ENCODE assay signal across 8 cellular contexts in the genomic region with DNA sequence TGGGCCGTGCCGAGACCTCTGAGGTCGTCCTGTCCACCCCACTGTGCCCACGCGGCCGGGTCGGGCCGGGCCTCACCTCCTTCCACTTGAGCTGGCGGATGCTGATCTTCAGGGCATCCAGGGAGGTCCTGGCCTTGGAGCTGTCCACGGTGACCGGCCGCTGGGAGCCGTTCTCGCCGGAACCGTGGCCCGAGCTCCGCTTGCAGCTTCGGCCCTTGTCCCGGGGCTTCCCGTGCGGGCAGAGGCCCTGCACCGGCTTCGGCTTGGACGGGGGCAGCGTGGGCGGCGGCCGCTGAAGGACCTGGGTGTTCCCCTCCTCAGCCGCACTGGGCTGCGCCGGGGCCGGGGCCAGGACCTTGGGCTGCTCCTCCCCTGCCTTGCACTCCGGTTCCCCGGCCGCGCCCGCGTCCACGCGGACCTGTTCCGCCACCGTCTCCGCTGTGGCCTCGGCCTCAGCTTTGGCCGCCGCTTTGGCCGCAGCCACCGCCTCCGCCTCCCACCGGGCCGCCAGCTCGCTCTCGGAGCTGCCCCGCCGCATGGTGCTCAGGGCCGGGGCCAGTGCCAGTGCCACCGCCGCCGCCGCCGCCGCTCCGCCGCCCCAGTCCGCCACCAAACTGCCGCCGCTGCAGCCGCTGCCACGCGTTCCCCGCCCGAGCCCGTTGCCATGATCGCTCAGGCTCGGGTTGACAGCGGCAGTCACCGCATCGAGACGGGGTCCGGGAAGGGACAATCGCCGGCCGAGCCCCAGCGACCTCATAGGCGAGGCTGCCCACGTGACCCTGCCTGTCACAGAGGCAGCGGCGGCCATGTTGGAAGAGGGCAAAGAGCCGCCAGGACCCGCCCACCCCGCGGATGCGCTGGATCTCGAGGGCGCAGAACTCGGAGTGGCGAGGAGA. TPM values are rescaled to one million over a fixed set of nuclear protein-coding genes. Genes with fewer than 3 reads are reported as not detected.
DNase-seq lines count a peak whose midpoint lies in the region; ATAC-seq and TF ChIP-seq lines count a peak whose summit lies in the region.

A gene with protein sequence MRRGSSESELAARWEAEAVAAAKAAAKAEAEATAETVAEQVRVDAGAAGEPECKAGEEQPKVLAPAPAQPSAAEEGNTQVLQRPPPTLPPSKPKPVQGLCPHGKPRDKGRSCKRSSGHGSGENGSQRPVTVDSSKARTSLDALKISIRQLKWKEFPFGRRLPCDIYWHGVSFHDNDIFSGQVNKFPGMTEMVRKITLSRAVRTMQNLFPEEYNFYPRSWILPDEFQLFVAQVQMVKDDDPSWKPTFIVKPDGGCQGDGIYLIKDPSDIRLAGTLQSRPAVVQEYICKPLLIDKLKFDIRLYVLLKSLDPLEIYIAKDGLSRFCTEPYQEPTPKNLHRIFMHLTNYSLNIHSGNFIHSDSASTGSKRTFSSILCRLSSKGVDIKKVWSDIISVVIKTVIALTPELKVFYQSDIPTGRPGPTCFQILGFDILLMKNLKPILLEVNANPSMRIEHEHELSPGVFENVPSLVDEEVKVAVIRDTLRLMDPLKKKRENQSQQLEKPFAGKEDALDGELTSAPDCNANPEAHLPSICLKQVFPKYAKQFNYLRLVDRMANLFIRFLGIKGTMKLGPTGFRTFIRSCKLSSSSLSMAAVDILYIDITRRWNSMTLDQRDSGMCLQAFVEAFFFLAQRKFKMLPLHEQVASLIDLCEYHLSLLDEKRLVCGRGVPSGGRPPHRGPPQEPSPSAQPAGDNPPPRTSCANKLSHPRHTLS (minus strand): TSS at position 698 of the 896 bp plus-strand sequence. CDS start 160 bp downstream, at position 538.

- peaks cover 13% of the 10 kb centered on the region for H3K4me1 ChIP-seq in thymus (ENCODE audit: control insufficient read depth, insufficient read depth, low read length)

- peak within 1 kb of the TSS; percentile 81 for H3K9ac ChIP-seq in SK-N-MC (ENCODE audit: insufficient read length)

- H3K27ac ChIP-seq in SK-N-MC (no peak within 1 kb of the TSS), thymus (ENCODE audit: low read depth) (no peak within 1 kb of the TSS)

- H3K27ac Mint-ChIP-seq in activated naive CD4-positive, alpha-beta T cell treated with anti-CD3 and anti-CD28 coated beads, Interleukin-2, amount 50 U/mL, for 72 hours, result peak within 1 kb of the TSS; percentile 38 to 84
- peak within 1 kb of the TSS; percentile 65 for H3K27ac Mint-ChIP-seq in glutamatergic neuron (ENCODE audit: unreplicated experiment)
- peak within 1 kb of the TSS; percentile 63 for H3K27ac Mint-ChIP-seq in osteocyte (ENCODE audit: unreplicated experiment)

- H3K27me3 Mint-ChIP-seq in glutamatergic neuron (ENCODE audit: unreplicated experiment) (peaks cover 7% of the 10 kb centered on the region), osteocyte (ENCODE audit: unreplicated experiment) (peaks cover 9% of the 10 kb centered on the region)

- H3K9me3 ChIP-seq in SK-N-MC (ENCODE audit: low read depth, low read length) (no peaks in the 10 kb centered on the region), thymus (ENCODE audit: control insufficient read depth) (no peaks in the 10 kb centered on the region)

- H3K4me1 Mint-ChIP-seq in glutamatergic neuron (ENCODE audit: low read depth, unreplicated experiment) (peaks cover 23% of the 10 kb centered on the region), osteocyte (ENCODE audit: unreplicated experiment) (peaks cover 30% of the 10 kb centered on the region)

- no peaks in the 10 kb centered on the region for H3K9me3 Mint-ChIP-seq in activated naive CD4-positive, alpha-beta T cell treated with anti-CD3 and anti-CD28 coated beads, Interleukin-2, amount 50 U/mL, for 72 hours
- peaks cover 9% of the 10 kb centered on the region for H3K9me3 Mint-ChIP-seq in glutamatergic neuron (ENCODE audit: unreplicated experiment)
- H3K9me3 Mint-ChIP-seq in osteocyte (ENCODE audit: unreplicated experiment), result no peaks in the 10 kb centered on the region

- TF ChIP-seq CTCF in glutamatergic neuron (IDR thresholded peaks at IDR 0.05; ENCODE audit: partially characterized antibody, unreplicated experiment) (no peak), osteocyte (IDR thresholded peaks at IDR 0.05) (no peak)

- WGBS in thymus, result under 1% methylated on average over 98 of the region's 98 CpGs

- peak; percentile 93 for DNase-seq in NCI-H1048 (lab: John Stamatoyannopoulos, UW)
- DNase-seq in SK-N-MC (ENCODE audit: low read depth, low spot score), result no peak
- DNase-seq in activated naive CD4-positive, alpha-beta T cell treated with anti-CD3 and anti-CD28 coated beads, Interleukin-2, amount 50 U/mL, for 72 hours (ENCODE audit: low spot score in 2 of 2), result peak; percentile 94 to 95
- peak; percentile 98 for DNase-seq in glutamatergic neuron
- DNase-seq in osteocyte (ENCODE audit: extremely low spot score, unreplicated experiment), result peak; percentile 98

- H3K36me3 ChIP-seq in SK-N-MC (ENCODE audit: insufficient read depth, low read length), result no peaks in the 10 kb centered on the region
- H3K36me3 ChIP-seq in thymus (ENCODE audit: control insufficient read depth, insufficient read depth), result no peaks in the 10 kb centered on the region

- peak; percentile 88 for ATAC-seq in HG02588 (IDR thresholded peaks at IDR 0.05; ENCODE audit: unreplicated experiment)
- ATAC-seq in activated naive CD4-positive, alpha-beta T cell treated with anti-CD3 and anti-CD28 coated beads, Interleukin-2, amount 50 U/mL, for 72 hours, result peak; percentile 94 to 97

- H3K4me3 Mint-ChIP-seq in glutamatergic neuron (ENCODE audit: unreplicated experiment) (peak within 1 kb of the TSS; percentile 92), osteocyte (ENCODE audit: unreplicated experiment) (peak within 1 kb of the TSS; percentile 86)

- H3K4me3 ChIP-seq in GM08714 (ENCODE audit: low read length) (peak within 1 kb of the TSS; percentile 76), SK-N-MC (peak within 1 kb of the TSS; percentile 90), thymus (ENCODE audit: low read length) (peak within 1 kb of the TSS; percentile 69)

- peaks cover 0 to 5% of the 10 kb centered on the region in 2 donors for H3K36me3 Mint-ChIP-seq in activated naive CD4-positive, alpha-beta T cell treated with anti-CD3 and anti-CD28 coated beads, Interleukin-2, amount 50 U/mL, for 72 hours
- H3K36me3 Mint-ChIP-seq in glutamatergic neuron (ENCODE audit: unreplicated experiment) (no peaks in the 10 kb centered on the region), osteocyte (ENCODE audit: unreplicated experiment) (no peaks in the 10 kb centered on the region)

- peaks cover 2% of the 10 kb centered on the region for H3K27me3 ChIP-seq in thymus (ENCODE audit: control insufficient read depth, insufficient read depth)

RNA-seq across cellular contexts. Expression of the gene that starts here (rescaled TPM):
- 1 to 10 TPM in 1 of 2 donors, under 1 TPM in 1; 0.39 to 2.1 TPM for total RNA-seq in activated naive CD4-positive, alpha-beta T cell treated with anti-CD3 and anti-CD28 coated beads, Interleukin-2, amount 50 U/mL, for 72 hours
- total RNA-seq in glutamatergic neuron (ENCODE audit: unreplicated experiment) (23.9 TPM), osteocyte (6.0 and 7.9 TPM in 2 replicates)
- polyA plus RNA-seq in thymus, result 4.0 TPM
